In the genomic region with DNA sequence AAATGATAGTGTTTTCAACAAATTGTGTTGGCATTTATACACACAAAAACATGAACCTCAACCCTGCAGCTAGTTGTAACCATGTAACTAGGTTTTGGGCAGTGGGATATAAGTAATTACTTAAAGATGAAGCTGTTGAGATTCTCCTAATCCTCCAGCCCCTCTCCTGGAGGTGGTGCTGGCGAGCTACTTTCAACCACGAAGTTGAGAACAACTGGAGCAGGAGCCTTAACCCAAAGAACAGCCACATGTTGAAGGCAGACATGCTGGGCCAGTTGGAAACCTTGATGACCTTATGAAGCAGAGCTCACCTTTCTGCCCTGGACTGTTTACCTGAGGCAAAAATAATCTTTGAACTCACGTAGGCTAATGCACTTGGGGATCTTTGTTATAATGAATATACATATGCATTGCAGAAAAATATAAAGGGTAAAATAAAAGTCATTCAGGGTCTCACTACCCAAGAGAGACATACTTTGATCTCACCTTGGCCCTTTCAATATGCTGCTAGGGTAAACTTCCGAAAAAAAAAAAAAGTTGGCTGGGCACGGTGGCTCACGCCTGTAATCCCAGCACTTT, we compare ENCODE assay signal across 1 cellular context.
TF ChIP-seq lines count a peak whose summit lies in the region.

No MANE protein-coding gene starts in this region.

TF ChIP-seq in HCT116, 20 proteins besides CTCF, POLR2A, EP300 and RAD21 (continued from another document):
- TF ChIP-seq, protein P1, sequence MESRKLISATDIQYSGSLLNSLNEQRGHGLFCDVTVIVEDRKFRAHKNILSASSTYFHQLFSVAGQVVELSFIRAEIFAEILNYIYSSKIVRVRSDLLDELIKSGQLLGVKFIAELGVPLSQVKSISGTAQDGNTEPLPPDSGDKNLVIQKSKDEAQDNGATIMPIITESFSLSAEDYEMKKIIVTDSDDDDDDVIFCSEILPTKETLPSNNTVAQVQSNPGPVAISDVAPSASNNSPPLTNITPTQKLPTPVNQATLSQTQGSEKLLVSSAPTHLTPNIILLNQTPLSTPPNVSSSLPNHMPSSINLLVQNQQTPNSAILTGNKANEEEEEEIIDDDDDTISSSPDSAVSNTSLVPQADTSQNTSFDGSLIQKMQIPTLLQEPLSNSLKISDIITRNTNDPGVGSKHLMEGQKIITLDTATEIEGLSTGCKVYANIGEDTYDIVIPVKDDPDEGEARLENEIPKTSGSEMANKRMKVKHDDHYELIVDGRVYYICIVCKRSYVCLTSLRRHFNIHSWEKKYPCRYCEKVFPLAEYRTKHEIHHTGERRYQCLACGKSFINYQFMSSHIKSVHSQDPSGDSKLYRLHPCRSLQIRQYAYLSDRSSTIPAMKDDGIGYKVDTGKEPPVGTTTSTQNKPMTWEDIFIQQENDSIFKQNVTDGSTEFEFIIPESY (IDR thresholded peaks at IDR 0.05; ENCODE audit: extremely low read depth, insufficient replicate concordance, low read length) = no peak
- TF ChIP-seq ZNF274 (IDR thresholded peaks at IDR 0.05; ENCODE audit: low read depth, low read length) (no peak), EZH2 (IDR thresholded peaks at IDR 0.05) (no peak), FOSL1 (IDR thresholded peaks at IDR 0.05; ENCODE audit: low read depth) (no peak), MAX (IDR thresholded peaks at IDR 0.05) (peak; percentile 81), EGR1 (IDR thresholded peaks at IDR 0.05; ENCODE audit: low read depth) (no peak), ELF1 (IDR thresholded peaks at IDR 0.05; ENCODE audit: borderline replicate concordance, low read depth) (no peak), YY1 (IDR thresholded peaks at IDR 0.05; ENCODE audit: extremely low read depth, insufficient replicate concordance, low read depth, low read length) (no peak), SRF (IDR thresholded peaks at IDR 0.05; ENCODE audit: low read depth) (no peak), CEBPB (IDR thresholded peaks at IDR 0.05; ENCODE audit: low read depth) (no peak), TCF7L2 (IDR thresholded peaks at IDR 0.05; ENCODE audit: borderline replicate concordance, extremely low read depth, insufficient read depth, insufficient read length) (no peak), POLR2AphosphoS5 (IDR thresholded peaks at IDR 0.05; ENCODE audit: low read depth, low read length) (no peak)
